Comparison of ENCODE assay signal across 1 cellular context in genomic region chr6:155126727-155127439, GRCh38.
TF ChIP-seq lines count a peak whose summit lies in the region.

No MANE protein-coding gene starts in this region.

TF ChIP-seq in HCT116, 20 proteins besides CTCF, POLR2A, EP300 and RAD21 (continued from another document):
- peak; percentile 60; the same call in 1 of the 2 replicates for TF ChIP-seq POLR2AphosphoS5 (IDR thresholded peaks at IDR 0.05; ENCODE audit: low read depth, low read length)
- TF ChIP-seq, protein P1, sequence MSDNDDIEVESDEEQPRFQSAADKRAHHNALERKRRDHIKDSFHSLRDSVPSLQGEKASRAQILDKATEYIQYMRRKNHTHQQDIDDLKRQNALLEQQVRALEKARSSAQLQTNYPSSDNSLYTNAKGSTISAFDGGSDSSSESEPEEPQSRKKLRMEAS (IDR thresholded peaks at IDR 0.05), result peak; percentile 88
- no peak; the same call in 1 of the 2 replicates for TF ChIP-seq ATF3 (IDR thresholded peaks at IDR 0.05)
- peak; percentile 98 for TF ChIP-seq FOSL1 (IDR thresholded peaks at IDR 0.05; ENCODE audit: low read depth)
- no peak for TF ChIP-seq ZNF274 (IDR thresholded peaks at IDR 0.05; ENCODE audit: low read depth, low read length)
- peak; percentile 90 for TF ChIP-seq SP1 (IDR thresholded peaks at IDR 0.05; ENCODE audit: low read depth)
- peak; percentile 92 for TF ChIP-seq CBX3 (IDR thresholded peaks at IDR 0.05; ENCODE audit: low read depth)
- TF ChIP-seq EZH2phosphoT487 (IDR thresholded peaks at IDR 0.05; ENCODE audit: borderline replicate concordance), result no peak
- TF ChIP-seq ELF1 (IDR thresholded peaks at IDR 0.05; ENCODE audit: borderline replicate concordance, low read depth), result no peak
- no peak for TF ChIP-seq ZFX (IDR thresholded peaks at IDR 0.05)
- peak; percentile 45; the same call in 1 of the 2 replicates for TF ChIP-seq EGR1 (IDR thresholded peaks at IDR 0.05; ENCODE audit: low read depth)
- TF ChIP-seq EZH2 (IDR thresholded peaks at IDR 0.05), result no peak
- TF ChIP-seq SIN3A (IDR thresholded peaks at IDR 0.05; ENCODE audit: low read depth), result peak; percentile 90
- peak; percentile 88 for TF ChIP-seq SRF (IDR thresholded peaks at IDR 0.05; ENCODE audit: low read depth)
- no peak for TF ChIP-seq ZBTB33 (IDR thresholded peaks at IDR 0.05; ENCODE audit: extremely low read depth, insufficient replicate concordance, low read length)
TF ChIP-seq in HCT116: peak in this region for 11.
